8 cellular contexts compared by ENCODE assay signal in genomic region chr22:27880778-27881394, GRCh38. TPM values are rescaled to one million over a fixed set of nuclear protein-coding genes. Genes with fewer than 3 reads are reported as not detected.
DNase-seq lines count a peak whose midpoint lies in the region; ATAC-seq and TF ChIP-seq lines count a peak whose summit lies in the region.

No MANE protein-coding gene starts in this region.

- H3K27ac Mint-ChIP-seq in CD4-positive, alpha-beta memory T cell: peak overlapping the region in 1 of 7 donors; percentile 72

- H2AFZ ChIP-seq in PC-9: no peak overlapping the region

- DNase-seq in CD4-positive, alpha-beta memory T cell: peak in 4 of 5 donors; percentile 24 to 36 (median 28)
- DNase-seq in PC-9: peak; percentile 18 to 42
- DNase-seq in dedifferentiated amniotic fluid mesenchymal stem cell (ENCODE audit: extremely low spot score): peak; percentile 90
- DNase-seq in right lobe of liver: no peak
- DNase-seq in testis: peak; percentile 74
- DNase-seq in epidermal melanocyte (ENCODE audit: insufficient read length, low spot score): no peak

- WGBS in right lobe of liver (ENCODE audit: insufficient coverage, low coverage, low lambda C conversion rate, missing lambda C conversion rate): 16% methylated on average over 6 of the region's 6 CpGs
- 32 to 34% methylated on average over 6 of the region's 6 CpGs for WGBS in testis, 2 donors

- no peaks in the 10 kb centered on the region for H3K27me3 Mint-ChIP-seq in CD4-positive, alpha-beta memory T cell

- no peak; the same call in 1 of the 2 replicates for TF ChIP-seq CTCF in HEK293 (tag by site-specific recombination; IDR thresholded peaks at IDR 0.05)
- TF ChIP-seq CTCF in PC-9 (conservative IDR thresholded peaks at IDR 0.05): peak; percentile 79
- TF ChIP-seq CTCF in right lobe of liver (IDR thresholded peaks at IDR 0.05): peak; percentile 77 to 87 (median 84)
- peak; percentile 77 to 80 (median 78) for TF ChIP-seq CTCF in testis (IDR thresholded peaks at IDR 0.05)

- H3K79me2 ChIP-seq in PC-9 (ENCODE audit: low read depth): peaks cover 47% of the 10 kb centered on the region

- no peak for TF ChIP-seq POLR2A in right lobe of liver (IDR thresholded peaks at IDR 0.05)
- no peak for TF ChIP-seq POLR2A in testis (IDR thresholded peaks at IDR 0.05)

- H3K4me1 ChIP-seq in CD4-positive, alpha-beta memory T cell (ENCODE audit: insufficient read depth, low read length): peaks cover 18% of the 10 kb centered on the region
- H3K4me1 ChIP-seq in HEK293 (ENCODE audit: control insufficient read depth, insufficient read depth, low read length) (peaks cover 14% of the 10 kb centered on the region), PC-9 (replicated peaks; ENCODE audit: insufficient read depth) (no peaks in the 10 kb centered on the region; the same call in 1 of the 2 replicates), right lobe of liver (peaks cover 0 to 31% (median 13%) of the 10 kb centered on the region in 4 donors), testis (peaks cover 33% of the 10 kb centered on the region)

- H3K9me2 ChIP-seq in PC-9 (ENCODE audit: insufficient read depth): no peaks in the 10 kb centered on the region

- intact Hi-C loops in CD4-positive, alpha-beta memory T cell (cut with micrococcal nuclease): loop anchor here (1.0 kb wide), 1 partner anchor 128 kb away; no protein-coding TSS in a partner anchor
- intact Hi-C loops in PC-9 (cut with micrococcal nuclease; ENCODE audit: unreplicated experiment): loop anchor here (1.0 kb wide), 1 partner anchor 128 kb away; no protein-coding TSS in a partner anchor
- intact Hi-C loops in right lobe of liver (cut with DNase I): loop anchor here (5.0 to 10.0 kb wide), 2 partner anchors 124 to 126 kb away; no protein-coding TSS in a partner anchor
- intact Hi-C loops in testis (cut with DNase I; ENCODE audit: low total_unique reads): loop anchor here (5.0 kb wide), 1 partner anchor 126 kb away; no protein-coding TSS in a partner anchor

- H3K4me1 Mint-ChIP-seq in CD4-positive, alpha-beta memory T cell: peaks cover 11 to 27% (median 20%) of the 10 kb centered on the region in 4 donors

- H3K36me3 ChIP-seq in CD4-positive, alpha-beta memory T cell (ENCODE audit: insufficient read depth, low read length): peaks cover 11% of the 10 kb centered on the region
- H3K36me3 ChIP-seq in HEK293 (ENCODE audit: control insufficient read depth in 2 of 2, insufficient read depth in 1 of 2, low read length in 2 of 2) (peaks cover 13 to 26% of the 10 kb centered on the region in 2 experiments), PC-9 (ENCODE audit: low read depth) (peaks cover 22% of the 10 kb centered on the region; the same call in 1 of the 2 replicates), right lobe of liver (peaks cover 0 to 9% (median 0%) of the 10 kb centered on the region in 4 donors), testis (ENCODE audit: low read depth, missing control alignments) (no peaks in the 10 kb centered on the region)

- no peak overlapping the region for H3K27ac ChIP-seq in CD4-positive, alpha-beta memory T cell (ENCODE audit: low read depth, low read length)
- H3K27ac ChIP-seq in HEK293 (ENCODE audit: extremely low read depth, low read depth, low read length): no peak overlapping the region
- H3K27ac ChIP-seq in PC-9: no peak overlapping the region
- H3K27ac ChIP-seq in right lobe of liver: peak overlapping the region; percentile 2 to 69 (median 61)
- peak overlapping the region; percentile 57 to 78 for H3K27ac ChIP-seq in testis

- H3K36me3 Mint-ChIP-seq in CD4-positive, alpha-beta memory T cell: peaks cover 4 to 25% of the 10 kb centered on the region in 2 donors

- no peak overlapping the region for H3K4me3 ChIP-seq in CD4-positive, alpha-beta memory T cell (ENCODE audit: low read length in 2 of 2)
- no peak overlapping the region for H3K4me3 ChIP-seq in HEK293 (ENCODE audit: low read depth, low read length)
- H3K4me3 ChIP-seq in PC-9: no peak overlapping the region
- H3K4me3 ChIP-seq in right lobe of liver: no peak overlapping the region
- no peak overlapping the region for H3K4me3 ChIP-seq in testis

- BruUV-seq in PC-9 (replicated peaks; lab: Mats Ljungman, UMichigan): no TSS peak

- H3F3A ChIP-seq in PC-9 (ENCODE audit: insufficient read depth, low read depth): peaks cover 22% of the 10 kb centered on the region; the same call in 1 of the 2 replicates

- H3K4me3 Mint-ChIP-seq in CD4-positive, alpha-beta memory T cell: no peak overlapping the region

- no peak overlapping the region for H3K4me2 ChIP-seq in PC-9

- H3K9me3 ChIP-seq in CD4-positive, alpha-beta memory T cell (ENCODE audit: control insufficient read depth in 1 of 2, low read length in 2 of 2): no peaks in the 10 kb centered on the region
- no peaks in the 10 kb centered on the region for H3K9me3 ChIP-seq in HEK293 (ENCODE audit: control insufficient read depth, insufficient read depth, low read depth, low read length)
- H3K9me3 ChIP-seq in PC-9 (ENCODE audit: insufficient read depth, low read depth): no peaks in the 10 kb centered on the region
- no peaks in the 10 kb centered on the region for H3K9me3 ChIP-seq in right lobe of liver
- no peaks in the 10 kb centered on the region for H3K9me3 ChIP-seq in testis

- CTCF ChIA-PET in CD4-positive, alpha-beta memory T cell (lab: Charles Lee; ENCODE audit: partially characterized antibody): interaction anchor here (0.7 to 14.4 kb wide), 15 partner anchors 8 to 140 kb away, joined by 3 to 188 read pairs (median 4); partner anchors contain the start of gene PITPNB
- CTCF ChIA-PET in HEK293 (lab: Yijun Ruan, JAX) (interaction anchor here (0.6 to 5.7 kb wide), 42 partner anchors 10 to 1202 kb away, joined by 3 to 61 read pairs (median 4); no protein-coding TSS in a partner anchor), PC-9 (lab: Charles Lee) (interaction anchor here (0.5 kb wide), 1 partner anchor 107 kb away, joined by 17 read pairs; no protein-coding TSS in a partner anchor)

- no peaks in the 10 kb centered on the region for H3K9me3 Mint-ChIP-seq in CD4-positive, alpha-beta memory T cell

- no peaks in the 10 kb centered on the region for H3K27me3 ChIP-seq in CD4-positive, alpha-beta memory T cell (ENCODE audit: insufficient read depth, low read length)
- H3K27me3 ChIP-seq in PC-9 (ENCODE audit: insufficient read depth, low read depth) (no peaks in the 10 kb centered on the region), right lobe of liver (no peaks in the 10 kb centered on the region), testis (no peaks in the 10 kb centered on the region)

- POLR2A ChIA-PET in CD4-positive, alpha-beta memory T cell (lab: Charles Lee; ENCODE audit: partially characterized antibody): interaction anchor here (0.5 kb wide), 1 partner anchor 33 kb away, joined by 3 read pairs; no protein-coding TSS in a partner anchor
- POLR2A ChIA-PET in HEK293 (lab: Yijun Ruan, JAX): no interaction called here
- POLR2A ChIA-PET in PC-9 (lab: Charles Lee; ENCODE audit: unreplicated experiment): no interaction called here

- peaks cover 66% of the 10 kb centered on the region for H4K20me1 ChIP-seq in PC-9 (ENCODE audit: insufficient read depth)

- ATAC-seq in right lobe of liver (peak; percentile 83 to 88 (median 86)), GM19452 (IDR thresholded peaks at IDR 0.05; ENCODE audit: unreplicated experiment) (no peak)

TF ChIP-seq in HEK293, 187 proteins besides CTCF, POLR2A, EP300 and RAD21:
- peak; percentile 90 for TF ChIP-seq ZNF654 (tag by site-specific recombination; IDR thresholded peaks at IDR 0.05; ENCODE audit: low read depth)
- no peak for TF ChIP-seq SALL2 (tag by site-specific recombination; IDR thresholded peaks at IDR 0.05; ENCODE audit: borderline replicate concordance)
- peak; percentile 39; the same call in 1 of the 2 replicates for TF ChIP-seq PRDM1 (tag by site-specific recombination; IDR thresholded peaks at IDR 0.05)
TF ChIP-seq in HEK293: peak in this region for 2.

RNA-seq across cellular contexts. Expression of gene PITPNB, which starts 38.2 kb away (rescaled TPM):
- total RNA-seq in CD4-positive, alpha-beta memory T cell: 10 to 100 TPM; 72.5 to 76.4 TPM
- polyA plus RNA-seq in CD4-positive, alpha-beta memory T cell: 10 to 100 TPM; 68.8 to 88.4 TPM
- total RNA-seq in PC-9 (2021): 37.1 and 49.6 TPM in 2 replicates
- 10 to 100 TPM; 28.7 to 60.6 (median 37.6) TPM for total RNA-seq in right lobe of liver
- total RNA-seq in testis: 10 to 100 TPM; 39.9 to 49.4 TPM
- polyA plus RNA-seq in testis (ENCODE audit: insufficient read depth, low read depth, low replicate concordance): 41.9 TPM

Comparison
In these comparisons a context has a peak if more than half of its experiments do, and no peak if none do; other contexts are left out.
1. DNase-seq: peak in CD4-positive, alpha-beta memory T cell (4 of 5), PC-9 (2 of 2), dedifferentiated amniotic fluid mesenchymal stem cell (single experiment) and testis (single experiment); none in right lobe of liver (0 of 3) and epidermal melanocyte (single experiment).
2. H3K27ac ChIP-seq: peak in right lobe of liver (3 of 3) and testis (2 of 2); none in CD4-positive, alpha-beta memory T cell (single experiment), HEK293 (single experiment) and PC-9 (single experiment).